In genomic region chr18:48802543-48803428, GRCh38 we compare ENCODE assay signal across 9 cellular contexts.
DNase-seq lines count a peak whose midpoint lies in the region; ATAC-seq, FAIRE-seq and TF ChIP-seq lines count a peak whose summit lies in the region.
"Had no signal": no experiment of that assay in that cellular context is flagged by ENCODE, and none has a peak within 500 bp of the region (broad histone marks: within the 10 kb centered on the region; RNA-seq: fewer than 3 reads in every experiment).

No MANE protein-coding gene starts in this region.

- 41 to 78% (median 48%) methylated on average over 12 of the region's 12 CpGs for WGBS in small intestine, 3 donors

- no peak for DNase-seq in GM23338 (ENCODE audit: low spot score)
- no peak for DNase-seq in activated naive CD8-positive, alpha-beta T cell treated with anti-CD3 and anti-CD28 coated beads for 36 hours
- DNase-seq in left colon: peak; percentile 7 to 23
- DNase-seq in small intestine: no peak
- DNase-seq in AG08396 (ENCODE audit: low spot score): no peak
- no peak for DNase-seq in Calu3
- no peak for DNase-seq in NCI-H510A treated with DMSO at 0.1 percent for 48 hours (lab: John Stamatoyannopoulos, UW)
- DNase-seq in EL: no peak

- CTCF ChIA-PET in Calu3 (lab: Charles Lee): interaction anchor here (0.7 kb wide), 1 partner anchor 24 kb away, joined by 3 read pairs; no protein-coding TSS in a partner anchor

- H3K4me3 ChIP-seq in GM23338: no peak overlapping the region
- H3K4me3 ChIP-seq in small intestine (ENCODE audit: low read depth in 1 of 2, low read length in 2 of 2): no peak overlapping the region

- H3K4me1 ChIP-seq in GM23338 (ENCODE audit: insufficient read depth) (no peaks in the 10 kb centered on the region), small intestine (ENCODE audit: control insufficient read depth in 2 of 2, insufficient read depth in 1 of 2, low read depth in 1 of 2, low read length in 1 of 2) (peaks cover 7 to 10% of the 10 kb centered on the region in 2 donors)

- H3K4me1 Mint-ChIP-seq in GM23338 (no peaks in the 10 kb centered on the region), Calu3 (ENCODE audit: low read depth, unreplicated experiment) (peaks cover 17% of the 10 kb centered on the region)
- peaks cover 82% of the 10 kb centered on the region for H3K4me1 Mint-ChIP-seq in activated naive CD8-positive, alpha-beta T cell treated with anti-CD3 and anti-CD28 coated beads for 36 hours

- no peaks in the 10 kb centered on the region for H3K9me3 ChIP-seq in small intestine (ENCODE audit: control insufficient read depth, low read depth)

- H3K9me2 ChIP-seq in GM23338 (ENCODE audit: insufficient read depth): no peaks in the 10 kb centered on the region

- no peaks in the 10 kb centered on the region; the same call in 1 of the 2 replicates for H4K20me1 ChIP-seq in GM23338 (replicated peaks; ENCODE audit: insufficient read depth)

- H3K27me3 Mint-ChIP-seq in GM23338 (ENCODE audit: insufficient read depth, low read depth, poor library complexity): peaks cover 5% of the 10 kb centered on the region
- H3K27me3 Mint-ChIP-seq in activated naive CD8-positive, alpha-beta T cell treated with anti-CD3 and anti-CD28 coated beads for 36 hours: no peaks in the 10 kb centered on the region
- no peaks in the 10 kb centered on the region for H3K27me3 Mint-ChIP-seq in Calu3 (ENCODE audit: unreplicated experiment)

- H3K4me3 Mint-ChIP-seq in GM23338 (no peak overlapping the region), Calu3 (ENCODE audit: low read depth, unreplicated experiment) (no peak overlapping the region)
- no peak overlapping the region for H3K4me3 Mint-ChIP-seq in activated naive CD8-positive, alpha-beta T cell treated with anti-CD3 and anti-CD28 coated beads for 36 hours

- BruUV-seq in Calu3 (replicated peaks; lab: Mats Ljungman, UMichigan): no TSS peak

- H3K27ac Mint-ChIP-seq in GM23338: no peak overlapping the region
- H3K27ac Mint-ChIP-seq in activated naive CD8-positive, alpha-beta T cell treated with anti-CD3 and anti-CD28 coated beads for 36 hours: peak overlapping the region; percentile 89
- H3K27ac Mint-ChIP-seq in Calu3 (ENCODE audit: unreplicated experiment): no peak overlapping the region

- no peaks in the 10 kb centered on the region for H3K79me2 ChIP-seq in GM23338 (replicated peaks; ENCODE audit: insufficient read depth)

- intact Hi-C loops in left colon (cut with DNase I, micrococcal nuclease) (no loop called here), Calu3 (cut with micrococcal nuclease; ENCODE audit: unreplicated experiment) (no loop called here)

- H3F3A ChIP-seq in GM23338 (replicated peaks; ENCODE audit: low read depth): no peaks in the 10 kb centered on the region

- peak; percentile 30; the same call in 1 of the 3 replicates for ATAC-seq in GM23338
- peak; percentile 14 for ATAC-seq in left colon

- H3K4me2 ChIP-seq in GM23338: no peak overlapping the region

- H3K36me3 Mint-ChIP-seq in GM23338 (ENCODE audit: low read depth) (peaks cover 3% of the 10 kb centered on the region; the same call in 2 of the 3 replicates), Calu3 (ENCODE audit: insufficient read depth, unreplicated experiment) (peaks cover 4% of the 10 kb centered on the region)
- H3K36me3 Mint-ChIP-seq in activated naive CD8-positive, alpha-beta T cell treated with anti-CD3 and anti-CD28 coated beads for 36 hours: peaks cover 12% of the 10 kb centered on the region
- H3K36me3 Mint-ChIP-seq: activated naive CD4-positive, alpha-beta T cell treated with anti-CD3 and anti-CD28 coated beads, Interleukin-2, amount 50 U/mL, for 72 hours had no signal

- TF ChIP-seq CTCF in GM23338 (conservative IDR thresholded peaks at IDR 0.05; ENCODE audit: low read depth in 2 of 2) (no peak), Calu3 (IDR thresholded peaks at IDR 0.05; ENCODE audit: unreplicated experiment) (no peak)

- FAIRE-seq in small intestine (lab: Jason Lieb, UNC): no peak

- no peak overlapping the region for H2AFZ ChIP-seq in GM23338

- H3K36me3 ChIP-seq in GM23338 (ENCODE audit: insufficient read depth) (no peaks in the 10 kb centered on the region), small intestine (ENCODE audit: control insufficient read depth in 2 of 2, insufficient read depth in 2 of 2, low read length in 2 of 2) (no peaks in the 10 kb centered on the region)

- no peak overlapping the region for H3K27ac ChIP-seq in GM23338 (ENCODE audit: low read depth)
- peak overlapping the region; percentile 17 to 72 for H3K27ac ChIP-seq in small intestine (ENCODE audit: low read depth in 1 of 2, low read length in 1 of 2)

- H3K27me3 ChIP-seq in GM23338 (ENCODE audit: insufficient read depth) (no peaks in the 10 kb centered on the region), small intestine (ENCODE audit: control insufficient read depth in 2 of 2, insufficient read depth in 2 of 2, low read length in 2 of 2) (no peaks in the 10 kb centered on the region)

- H3K9me3 Mint-ChIP-seq in GM23338: no peaks in the 10 kb centered on the region
- no peaks in the 10 kb centered on the region for H3K9me3 Mint-ChIP-seq in activated naive CD8-positive, alpha-beta T cell treated with anti-CD3 and anti-CD28 coated beads for 36 hours
- no peaks in the 10 kb centered on the region for H3K9me3 Mint-ChIP-seq in Calu3 (ENCODE audit: low read depth, unreplicated experiment)

TF ChIP-seq in GM23338, 12 proteins besides CTCF, POLR2A, EP300 and RAD21:
- TF ChIP-seq EZH2phosphoT487 (IDR thresholded peaks at IDR 0.05; ENCODE audit: unreplicated experiment) (no peak), ZNF462 (CRISPR knock-in tag; IDR thresholded peaks at IDR 0.05) (no peak)

Comparison
In these comparisons a context has a peak if more than half of its experiments do, and no peak if none do; other contexts are left out.
1. DNase-seq: peak in left colon (2 of 2); none in GM23338 (single experiment), activated naive CD8-positive, alpha-beta T cell treated with anti-CD3 and anti-CD28 coated beads for 36 hours (single experiment), small intestine (single experiment), AG08396 (single experiment), Calu3 (single experiment), NCI-H510A treated with DMSO at 0.1 percent for 48 hours (single experiment) and EL (single experiment).